Comparison of ENCODE assay signal across 12 cellular contexts in the genomic region with DNA sequence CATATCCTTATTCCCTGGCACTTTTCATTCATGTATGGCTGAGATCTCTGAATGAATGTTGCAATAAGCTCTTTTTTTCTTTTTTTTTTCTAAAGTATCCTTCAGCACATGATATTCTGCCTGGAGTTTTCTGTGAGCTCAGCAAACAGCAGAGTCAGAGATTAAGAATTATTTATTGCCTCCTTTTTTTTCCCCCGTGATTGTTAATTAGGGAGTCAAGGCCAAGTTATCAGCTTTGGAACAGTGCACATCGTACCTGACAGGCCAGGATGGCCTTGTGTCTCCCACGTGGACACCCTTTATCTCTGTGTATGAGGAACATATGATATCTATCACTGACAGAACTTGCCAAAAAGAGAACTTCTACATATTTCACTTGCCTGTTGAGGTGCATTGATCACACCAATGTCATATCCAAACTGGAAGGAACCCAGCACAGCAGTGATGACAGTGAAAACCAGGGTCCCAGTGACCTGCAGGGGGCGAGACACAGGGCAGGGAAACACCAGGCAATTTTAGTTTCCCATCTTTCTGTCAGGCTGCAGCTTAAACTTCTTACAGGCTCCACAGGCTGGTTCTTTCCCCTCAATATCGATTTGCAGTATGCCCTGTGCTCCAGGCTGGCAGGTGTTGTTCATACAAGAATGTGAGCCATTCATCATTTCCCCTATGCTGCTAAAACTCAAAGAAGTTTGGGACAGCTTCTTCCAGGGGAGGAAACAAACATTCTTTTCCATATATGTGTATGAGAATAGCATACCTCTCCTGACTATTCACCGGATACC. TPM values are rescaled to one million over a fixed set of nuclear protein-coding genes. Genes with fewer than 3 reads are reported as not detected.
DNase-seq lines count a peak whose midpoint lies in the region; ATAC-seq and TF ChIP-seq lines count a peak whose summit lies in the region.
"Had no signal": no experiment of that assay in that cellular context is flagged by ENCODE, and none has a peak within 500 bp of the region (broad histone marks: within the 10 kb centered on the region; RNA-seq: fewer than 3 reads in every experiment).

No MANE protein-coding gene starts in this region.

- peak; percentile 29; the same call in 1 of the 2 replicates for ATAC-seq in IMR-90 (ENCODE audit: low read depth)

- POLR2A ChIA-PET in IMR-90 (lab: Charles Lee; ENCODE audit: unreplicated experiment) = no interaction called here

- H3K4me1 ChIP-seq in IMR-90 (ENCODE audit: control insufficient read depth, insufficient read depth, low read length) (no peaks in the 10 kb centered on the region), mesendoderm (ENCODE audit: control insufficient read depth, low read depth, low read length) (no peaks in the 10 kb centered on the region)

- no peak overlapping the region for H3K27ac Mint-ChIP-seq in activated T-helper 2 cell treated with anti-CD3 and anti-CD28 coated beads, Interferon-gamma antibody, Interleukin-2, Interleukin-4, amounts not matched to agents 10 μg/mL and 5 μg/mL and 100 μg/mL, durations not matched to agents 14 hours and 24 hours and 36 hours
- H3K27ac Mint-ChIP-seq: activated T-helper 1 cell treated with anti-CD3 and anti-CD28 coated beads, Interleukin-12 subunit alpha, Interleukin-12 subunit beta, Interleukin-2, Interleukin-4 antibody, amounts not matched to agents 30 ng/mL and 10 ng/mL and 1 ng/mL, durations not matched to agents 14 hours and 24 hours and 36 hours had no signal

- H3K4me1 Mint-ChIP-seq in activated T-helper 2 cell treated with anti-CD3 and anti-CD28 coated beads, Interferon-gamma antibody, Interleukin-2, Interleukin-4, amounts not matched to agents 10 μg/mL and 5 μg/mL and 100 μg/mL, durations not matched to agents 14 hours and 24 hours and 36 hours (ENCODE audit: low read depth) = peaks cover 1% of the 10 kb centered on the region

- H2BK15ac ChIP-seq in IMR-90 (ENCODE audit: low read depth, low read length) (no peak overlapping the region; the same call in 2 of the 3 replicates), mesendoderm (replicated peaks; ENCODE audit: low read depth) (no peak overlapping the region)

- peak overlapping the region; percentile 24; the same call in 1 of the 2 replicates for H2BK20ac ChIP-seq in IMR-90 (ENCODE audit: low read depth, low read length)

- H3K4me2 ChIP-seq in IMR-90 (ENCODE audit: low read depth, low read length) = no peak overlapping the region
- no peak overlapping the region for H3K4me2 ChIP-seq in mesendoderm (ENCODE audit: low read length)

- H3K27ac ChIP-seq in IMR-90 (ENCODE audit: insufficient read depth, low read length) = no peak overlapping the region
- H3K27ac ChIP-seq in mesendoderm (ENCODE audit: low read depth, low read length) = no peak overlapping the region

- H4K5ac ChIP-seq in IMR-90 (ENCODE audit: low read depth, low read length) (no peak overlapping the region), mesendoderm (ENCODE audit: low read length) (no peak overlapping the region)

- dilution Hi-C loops in IMR-90 (cut with HindIII; ENCODE audit: low sequenced_read_pairs, unreplicated experiment) = no loop called here

- H3K9me1 ChIP-seq in IMR-90 (ENCODE audit: insufficient read depth, low read length) = no peaks in the 10 kb centered on the region

- H3K36me3 Mint-ChIP-seq in activated T-helper 2 cell treated with anti-CD3 and anti-CD28 coated beads, Interferon-gamma antibody, Interleukin-2, Interleukin-4, amounts not matched to agents 10 μg/mL and 5 μg/mL and 100 μg/mL, durations not matched to agents 14 hours and 24 hours and 36 hours (ENCODE audit: low read depth) = no peaks in the 10 kb centered on the region

- H3K27me3 ChIP-seq in IMR-90 (ENCODE audit: control insufficient read depth, insufficient read depth, low read length) (no peaks in the 10 kb centered on the region), mesendoderm (ENCODE audit: insufficient read depth, low read length, poor library complexity) (no peaks in the 10 kb centered on the region)

- no peaks in the 10 kb centered on the region for H4K20me1 ChIP-seq in IMR-90 (ENCODE audit: insufficient read depth, low read length)

- H2BK120ac ChIP-seq in IMR-90 (ENCODE audit: low read depth, low read length) = peak overlapping the region; percentile 32
- H2BK120ac ChIP-seq in mesendoderm (ENCODE audit: low read depth, low read length) = no peak overlapping the region

- TF ChIP-seq CTCF in IMR-90 (conservative IDR thresholded peaks at IDR 0.05; ENCODE audit: low read depth, low read length) = peak; percentile 22; the same call in 1 of the 2 replicates
- peak; percentile 10 for TF ChIP-seq CTCF in astrocyte of the cerebellum (IDR thresholded peaks at IDR 0.05; ENCODE audit: low read depth, low read length, missing control alignments)

- no TSS peak for BruUV-seq in IMR-90 (replicated peaks; lab: Mats Ljungman, UMichigan)

- H3K4me3 ChIP-seq in IMR-90 (ENCODE audit: insufficient read depth, low read depth, low read length) = no peak overlapping the region
- no peak overlapping the region for H3K4me3 ChIP-seq in astrocyte of the cerebellum (ENCODE audit: low read depth, low read length)
- no peak overlapping the region for H3K4me3 ChIP-seq in mesendoderm (ENCODE audit: low read length)

- peak overlapping the region; percentile 40; the same call in 1 of the 2 replicates for H3K4ac ChIP-seq in IMR-90 (ENCODE audit: low read depth, low read length)
- H3K4ac ChIP-seq in mesendoderm (ENCODE audit: low read depth, low read length) = no peak overlapping the region

- peaks cover 35% of the 10 kb centered on the region for H3K27me3 Mint-ChIP-seq in activated T-helper 2 cell treated with anti-CD3 and anti-CD28 coated beads, Interferon-gamma antibody, Interleukin-2, Interleukin-4, amounts not matched to agents 10 μg/mL and 5 μg/mL and 100 μg/mL, durations not matched to agents 14 hours and 24 hours and 36 hours (ENCODE audit: low read depth)

- H3K23ac ChIP-seq in IMR-90 (ENCODE audit: low read depth, low read length) = no peak overlapping the region
- H3K23ac ChIP-seq in mesendoderm (ENCODE audit: low read length) = no peak overlapping the region

- TF ChIP-seq RAD21 in IMR-90 (IDR thresholded peaks at IDR 0.05; ENCODE audit: low read length) = no peak

- H3K9me3 ChIP-seq in IMR-90 (ENCODE audit: control insufficient read depth, insufficient read depth, low read length) = peaks cover 2% of the 10 kb centered on the region; the same call in 1 of the 2 replicates

- no peak overlapping the region for H2BK5ac ChIP-seq in IMR-90 (ENCODE audit: low read depth, low read length, poor library complexity, severe bottlenecking)
- H2BK5ac ChIP-seq in mesendoderm (ENCODE audit: low read length) = no peak overlapping the region

- no peak overlapping the region for H3K4me3 Mint-ChIP-seq in activated T-helper 2 cell treated with anti-CD3 and anti-CD28 coated beads, Interferon-gamma antibody, Interleukin-2, Interleukin-4, amounts not matched to agents 10 μg/mL and 5 μg/mL and 100 μg/mL, durations not matched to agents 14 hours and 24 hours and 36 hours (ENCODE audit: low read depth)
- H3K4me3 Mint-ChIP-seq: activated T-helper 1 cell treated with anti-CD3 and anti-CD28 coated beads, Interleukin-12 subunit alpha, Interleukin-12 subunit beta, Interleukin-2, Interleukin-4 antibody, amounts not matched to agents 30 ng/mL and 10 ng/mL and 1 ng/mL, durations not matched to agents 14 hours and 24 hours and 36 hours had no signal

- H2AK5ac ChIP-seq in IMR-90 (ENCODE audit: low read depth, low read length) (no peak overlapping the region), mesendoderm (ENCODE audit: low read length) (no peak overlapping the region)

- no peak overlapping the region for H2AK9ac ChIP-seq in IMR-90 (replicated peaks; ENCODE audit: low read depth, low read length, poor library complexity)

- no peaks in the 10 kb centered on the region for H3K79me2 ChIP-seq in mesendoderm (ENCODE audit: control insufficient read depth, insufficient read depth, low read length)

- H3K9ac ChIP-seq in IMR-90 (ENCODE audit: low read depth, low read length) (no peak overlapping the region), mesendoderm (ENCODE audit: low read length) (no peak overlapping the region)

- H2AFZ ChIP-seq in IMR-90 (replicated peaks; ENCODE audit: low read length, poor library complexity) = peak overlapping the region; percentile 52

- DNase-seq in EL (peak; percentile 8), IMR-90 (no peak), astrocyte of the cerebellum (ENCODE audit: low read depth) (no peak), mesendoderm (peak; percentile 32), NCI-H1930 (lab: John Stamatoyannopoulos, UW) (no peak), head of caudate nucleus (no peak)
- DNase-seq in activated T-helper 2 cell treated with anti-CD3 and anti-CD28 coated beads, Interferon-gamma antibody, Interleukin-2, Interleukin-4, amounts not matched to agents 10 μg/mL and 5 μg/mL and 100 μg/mL, durations not matched to agents 14 hours and 24 hours and 36 hours (ENCODE audit: low spot score) = no peak
- DNase-seq: DND-41, GOT3, NCI-H1105 treated with DMSO at 0.1 percent for 48 hours, OCI-M1 had no signal

- H3K36me3 ChIP-seq in IMR-90 (ENCODE audit: control insufficient read depth, insufficient read depth, low read length) (no peaks in the 10 kb centered on the region), mesendoderm (ENCODE audit: control insufficient read depth, insufficient read depth, low read length) (no peaks in the 10 kb centered on the region)

- in situ Hi-C loops in IMR-90 (cut with MboI; ENCODE audit: low sequenced_read_pairs) = no loop called here
- in situ Hi-C loops in astrocyte of the cerebellum (cut with HindIII; ENCODE audit: low sequenced_read_pairs) = no loop called here

- H3K79me1 ChIP-seq in IMR-90 (ENCODE audit: low read depth in 1 of 2, low read length in 2 of 2) (no peaks in the 10 kb centered on the region), mesendoderm (ENCODE audit: low read length) (no peaks in the 10 kb centered on the region)

- H3K56ac ChIP-seq in IMR-90 (ENCODE audit: extremely low read depth, insufficient read depth, low read length) = no peak overlapping the region
- H3K56ac ChIP-seq in mesendoderm (ENCODE audit: low read length) = no peak overlapping the region

- 40% methylated on average over 1 of the region's 6 CpGs; no CpG with 5 or more reads in 1 of the 2 experiments for whole genome bisulfite sequencing in IMR-90 (ENCODE audit: extremely low coverage in 2 of 2, insufficient read length in 1 of 2), 2 experiments
- no CpG with 5 or more reads among the region's 6 CpGs for WGBS in mesendoderm (ENCODE audit: extremely low coverage, insufficient coverage, low lambda C conversion rate)

- H3K9me3 Mint-ChIP-seq in activated T-helper 2 cell treated with anti-CD3 and anti-CD28 coated beads, Interferon-gamma antibody, Interleukin-2, Interleukin-4, amounts not matched to agents 10 μg/mL and 5 μg/mL and 100 μg/mL, durations not matched to agents 14 hours and 24 hours and 36 hours = no peaks in the 10 kb centered on the region
- H3K9me3 Mint-ChIP-seq: activated T-helper 1 cell treated with anti-CD3 and anti-CD28 coated beads, Interleukin-12 subunit alpha, Interleukin-12 subunit beta, Interleukin-2, Interleukin-4 antibody, amounts not matched to agents 30 ng/mL and 10 ng/mL and 1 ng/mL, durations not matched to agents 14 hours and 24 hours and 36 hours had no signal

- H4K8ac ChIP-seq in IMR-90 (ENCODE audit: low read depth in 2 of 2, low read length in 2 of 2) = no peak overlapping the region
- no peak overlapping the region for H4K8ac ChIP-seq in mesendoderm (ENCODE audit: low read depth, low read length)

- CTCF ChIA-PET in IMR-90 (lab: Yijun Ruan, JAX) = no interaction called here

- no peak overlapping the region; the same call in 1 of the 2 replicates for H4K91ac ChIP-seq in IMR-90 (ENCODE audit: insufficient read depth, low read depth, low read length)

- TF ChIP-seq POLR2A in IMR-90 (IDR thresholded peaks at IDR 0.05; ENCODE audit: low read depth, low read length) = no peak

- intact Hi-C loops in IMR-90 (cut with micrococcal nuclease) (loop anchor here (2.0 kb wide), 1 partner anchor 28 kb away; no protein-coding TSS in a partner anchor), head of caudate nucleus (cut with DNase I) (no loop called here)
- intact Hi-C loops in activated T-helper 2 cell treated with anti-CD3 and anti-CD28 coated beads, Interferon-gamma antibody, Interleukin-2, Interleukin-4, amounts not matched to agents 10 μg/mL and 5 μg/mL and 100 μg/mL, durations not matched to agents 14 hours and 24 hours and 36 hours (cut with micrococcal nuclease) = no loop called here

- 0 out of 2 replicates have a peak overlapping the region, but pooled peaks have one; percentile 29 for H3K14ac ChIP-seq in IMR-90 (replicated peaks; ENCODE audit: low read depth, low read length)

- H3K18ac ChIP-seq in IMR-90 (ENCODE audit: low read depth, low read length) (no peak overlapping the region), mesendoderm (ENCODE audit: low read length) (no peak overlapping the region)

RNA-seq across cellular contexts. Expression of gene SLC2A2, which starts 8.2 kb away (rescaled TPM):
- not detected in 2 replicates for total RNA-seq in IMR-90 (2012; rRNA removed)
- polyA plus RNA-seq in IMR-90 (2012; rRNA removed) = not detected in 2 replicates
- not detected in 2 replicates for polyA plus RNA-seq in IMR-90 (2012; cell fraction: cytosol; rRNA removed)
- polyA plus RNA-seq in IMR-90 (2012; cell fraction: nucleus; rRNA removed; ENCODE audit: low replicate concordance) = not detected in 2 replicates
- not detected for polyA plus RNA-seq in mesendoderm (2013, experiment 1 of 2)
- polyA plus RNA-seq in mesendoderm (2013, experiment 2 of 2) = not detected
- not detected in 2 replicates for total RNA-seq in activated T-helper 2 cell treated with anti-CD3 and anti-CD28 coated beads, Interferon-gamma antibody, Interleukin-2, Interleukin-4, amounts not matched to agents 10 μg/mL and 5 μg/mL and 100 μg/mL, durations not matched to agents 14 hours and 24 hours and 36 hours
- total RNA-seq: activated T-helper 1 cell treated with anti-CD3 and anti-CD28 coated beads, Interleukin-12 subunit alpha, Interleukin-12 subunit beta, Interleukin-2, Interleukin-4 antibody, amounts not matched to agents 30 ng/mL and 10 ng/mL and 1 ng/mL, durations not matched to agents 14 hours and 24 hours and 36 hours had no signal

Comparison
In these comparisons a context has a peak if more than half of its experiments do, and no peak if none do; other contexts are left out.
1. DNase-seq: peak in EL (single experiment) and mesendoderm (single experiment); none in IMR-90 (single experiment), astrocyte of the cerebellum (single experiment), NCI-H1930 (0 of 2), head of caudate nucleus (0 of 42) and activated T-helper 2 cell treated with anti-CD3 and anti-CD28 coated beads, Interferon-gamma antibody, Interleukin-2, Interleukin-4, amounts not matched to agents 10 μg/mL and 5 μg/mL and 100 μg/mL, durations not matched to agents 14 hours and 24 hours and 36 hours (single experiment).